Comparison of ENCODE assay signal across 9 cellular contexts in genomic region chrX:19839770-19840254, GRCh38. TPM values are rescaled to one million over a fixed set of nuclear protein-coding genes. Genes with fewer than 3 reads are reported as not detected.
DNase-seq lines count a peak whose midpoint lies in the region; ATAC-seq and TF ChIP-seq lines count a peak whose summit lies in the region.
"Had no signal": no experiment of that assay in that cellular context is flagged by ENCODE, and none has a peak within 500 bp of the region (broad histone marks: within the 10 kb centered on the region; RNA-seq: fewer than 3 reads in every experiment).

No MANE protein-coding gene starts in this region.

- H3K4me2 ChIP-seq in hepatocyte: no peak overlapping the region

- intact Hi-C loops in MCF 10A (cut with micrococcal nuclease): no loop called here
- intact Hi-C loops in breast epithelium (cut with DNase I; ENCODE audit: low total_unique reads): no loop called here

- H3K27ac Mint-ChIP-seq in MCF 10A (ENCODE audit: low read depth, unreplicated experiment): no peak overlapping the region
- peak overlapping the region; percentile 97 for H3K27ac Mint-ChIP-seq in activated naive CD8-positive, alpha-beta T cell

- H3K27me3 Mint-ChIP-seq in MCF 10A (ENCODE audit: insufficient read depth, unreplicated experiment): peaks cover 30% of the 10 kb centered on the region
- H3K27me3 Mint-ChIP-seq in activated naive CD8-positive, alpha-beta T cell: no peaks in the 10 kb centered on the region

- DNase-seq in MCF 10A (ENCODE audit: unreplicated experiment) (peak; percentile 47), breast epithelium (ENCODE audit: low spot score in 2 of 2) (no peak), NCI-H2107 treated with DMSO at 0.1 percent for 48 hours (lab: John Stamatoyannopoulos, UW; ENCODE audit: unreplicated experiment) (peak; percentile 76), hepatocyte (ENCODE audit: low spot score) (no peak), HuH-7 (ENCODE audit: low spot score) (no peak)
- DNase-seq: NCI-H1694 had no signal

- no peak overlapping the region for H3K4me3 Mint-ChIP-seq in MCF 10A (ENCODE audit: unreplicated experiment)
- H3K4me3 Mint-ChIP-seq in activated naive CD8-positive, alpha-beta T cell: peak overlapping the region; percentile 79

- no peaks in the 10 kb centered on the region for H3K9me2 ChIP-seq in hepatocyte (replicated peaks; ENCODE audit: insufficient read depth)

- no TSS peak for BruUV-seq in MCF 10A (replicated peaks; lab: Mats Ljungman, UMichigan)

- CTCF ChIA-PET in MCF 10A (lab: Yijun Ruan, JAX): interaction anchor here (0.8 kb wide), 1 partner anchor 16 kb away, joined by 5 read pairs; no protein-coding TSS in a partner anchor

- H3K36me3 ChIP-seq in breast epithelium (no peaks in the 10 kb centered on the region), hepatocyte (replicated peaks; ENCODE audit: insufficient read depth, low read depth) (no peaks in the 10 kb centered on the region)

- ATAC-seq in GM21381 (IDR thresholded peaks at IDR 0.05; ENCODE audit: unreplicated experiment): no peak
- no peak for ATAC-seq in HG02763 (IDR thresholded peaks at IDR 0.05; ENCODE audit: unreplicated experiment)

- POLR2A ChIA-PET in MCF 10A (lab: Yijun Ruan, JAX): no interaction called here

- H3K9me3 Mint-ChIP-seq in MCF 10A (ENCODE audit: unreplicated experiment): no peaks in the 10 kb centered on the region
- no peaks in the 10 kb centered on the region for H3K9me3 Mint-ChIP-seq in activated naive CD8-positive, alpha-beta T cell (ENCODE audit: low read depth)

- H3K4me1 Mint-ChIP-seq in MCF 10A (ENCODE audit: insufficient read depth, unreplicated experiment): peaks cover 11% of the 10 kb centered on the region
- peaks cover 59% of the 10 kb centered on the region for H3K4me1 Mint-ChIP-seq in activated naive CD8-positive, alpha-beta T cell (ENCODE audit: low read depth)

- no peak overlapping the region for H2AFZ ChIP-seq in hepatocyte

- H3K27ac ChIP-seq in breast epithelium: no peak overlapping the region
- no peak overlapping the region for H3K27ac ChIP-seq in hepatocyte

- 67% methylated on average over 2 of the region's 2 CpGs for WGBS in hepatocyte (ENCODE audit: low lambda C conversion rate, missing lambda C conversion rate)

- H3K9me3 ChIP-seq in breast epithelium: no peaks in the 10 kb centered on the region
- H3K9me3 ChIP-seq in hepatocyte (ENCODE audit: low read depth): no peaks in the 10 kb centered on the region

- TF ChIP-seq POLR2A in breast epithelium (IDR thresholded peaks at IDR 0.05): no peak

- no peak overlapping the region for H3K4me3 ChIP-seq in breast epithelium
- no peak overlapping the region for H3K4me3 ChIP-seq in hepatocyte

- no peaks in the 10 kb centered on the region for H3K4me1 ChIP-seq in breast epithelium
- H3K4me1 ChIP-seq in hepatocyte (ENCODE audit: insufficient read depth): no peaks in the 10 kb centered on the region

- H3K79me2 ChIP-seq in hepatocyte: no peaks in the 10 kb centered on the region

- H3K36me3 Mint-ChIP-seq in MCF 10A (ENCODE audit: insufficient read depth, unreplicated experiment): no peaks in the 10 kb centered on the region
- peaks cover 6% of the 10 kb centered on the region for H3K36me3 Mint-ChIP-seq in activated naive CD8-positive, alpha-beta T cell

- no peak for TF ChIP-seq CTCF in MCF 10A (IDR thresholded peaks at IDR 0.05; ENCODE audit: unreplicated experiment)
- no peak for TF ChIP-seq CTCF in breast epithelium (IDR thresholded peaks at IDR 0.05)
- no peak for TF ChIP-seq CTCF in hepatocyte (IDR thresholded peaks at IDR 0.05; ENCODE audit: poor library complexity)

- no peaks in the 10 kb centered on the region for H4K20me1 ChIP-seq in hepatocyte (ENCODE audit: insufficient read depth, poor library complexity, severe bottlenecking)

- peaks cover 0 to 20% of the 10 kb centered on the region in 2 donors for H3K27me3 ChIP-seq in breast epithelium
- no peaks in the 10 kb centered on the region for H3K27me3 ChIP-seq in hepatocyte

RNA-seq across cellular contexts. Expression of gene SH3KBP1, which starts 47.6 kb away (rescaled TPM):
- total RNA-seq in MCF 10A (2022) (47.3 and 66.1 TPM in 2 replicates), breast epithelium (10 to 100 TPM; 17.9 to 50.4 (median 21.0) TPM), hepatocyte (15.2 and 16.9 TPM in 2 replicates)
- 14.2 and 18.1 TPM in 2 replicates for polyA plus RNA-seq in hepatocyte

Comparison
In these comparisons a context has a peak if more than half of its experiments do, and no peak if none do; other contexts are left out.
1. DNase-seq: peak in MCF 10A (single experiment) and NCI-H2107 treated with DMSO at 0.1 percent for 48 hours (single experiment); none in breast epithelium (0 of 2), hepatocyte (single experiment) and HuH-7 (single experiment).